ENCODE assay signal across 16 cellular contexts in the genomic region with DNA sequence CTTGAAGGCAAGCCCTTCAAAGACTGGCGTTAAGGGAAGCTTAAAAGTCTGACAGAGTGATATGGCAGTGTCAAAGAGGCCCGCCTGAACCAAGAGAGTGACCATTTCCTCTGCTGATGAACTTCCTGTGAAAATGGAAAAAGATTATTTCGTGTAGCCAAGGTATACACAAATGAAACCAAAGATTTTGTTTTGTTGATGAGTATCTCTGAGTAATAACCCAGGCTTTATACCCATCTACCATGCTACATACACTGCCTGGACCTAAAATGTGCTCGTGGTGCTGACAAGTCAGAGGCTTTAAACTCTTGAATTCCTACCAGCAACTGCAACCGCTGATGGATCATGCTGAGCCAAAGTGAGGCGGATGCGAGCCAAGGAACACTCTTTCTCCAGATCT.
"Had no signal": no experiment of that assay in that cellular context is flagged by ENCODE, and none has a peak within 500 bp of the region (broad histone marks: within the 10 kb centered on the region; RNA-seq: fewer than 3 reads in every experiment).

No MANE protein-coding gene starts in this region.

- H3K9me3 Mint-ChIP-seq: naive thymus-derived CD4-positive, alpha-beta T cell; stimulated activated memory B cell treated with anti-CD40 and anti-IgM and Interleukin-4, amounts not matched to agents 10 μg/mL and 1 μg/mL and 100 μg/mL, for 72 hours had no signal

- H2AFZ ChIP-seq: hepatocyte, parathyroid adenoma had no signal

- H3K27me3 Mint-ChIP-seq: naive thymus-derived CD4-positive, alpha-beta T cell; stimulated activated memory B cell treated with anti-CD40 and anti-IgM and Interleukin-4, amounts not matched to agents 10 μg/mL and 1 μg/mL and 100 μg/mL, for 72 hours had no signal

- DNase-seq: activated CD4-positive, alpha-beta T cell treated with anti-CD3 and anti-CD28 coated beads, Interleukin-2, amount 50 U/mL, for 1 hour; activated CD8-positive, alpha-beta memory T cell treated with anti-CD3 and anti-CD28 coated beads, Interleukin-2, amount 50 U/mL, for 48 hours; activated effector memory CD4-positive, alpha-beta T cell treated with Interleukin-2 at 50 U/mL for 16 hours; effector CD4-positive, alpha-beta T cell; kidney glomerular epithelial cell; mammary epithelial cell; naive thymus-derived CD4-positive, alpha-beta T cell; retina; upper lobe of right lung; WERI-Rb-1 had no signal

- H3K4me3 Mint-ChIP-seq: naive thymus-derived CD4-positive, alpha-beta T cell; stimulated activated memory B cell treated with anti-CD40 and anti-IgM and Interleukin-4, amounts not matched to agents 10 μg/mL and 1 μg/mL and 100 μg/mL, for 72 hours had no signal

- H3K27ac ChIP-seq: ascending aorta, hepatocyte, parathyroid adenoma, suprapubic skin, upper lobe of right lung, WERI-Rb-1 had no signal

- H3K4me2 ChIP-seq: hepatocyte, smooth muscle cell had no signal

- H3K4me3 ChIP-seq: ascending aorta, hepatocyte, smooth muscle cell, suprapubic skin, upper lobe of right lung had no signal

- H3K79me2 ChIP-seq: hepatocyte, parathyroid adenoma had no signal

- H3K9me3 ChIP-seq: ascending aorta, suprapubic skin, upper lobe of right lung had no signal

- H3K4me1 ChIP-seq: ascending aorta, parathyroid adenoma, suprapubic skin, upper lobe of right lung had no signal

- H3K9ac ChIP-seq: parathyroid adenoma had no signal

- ATAC-seq: naive thymus-derived CD4-positive, alpha-beta T cell; stimulated activated memory B cell treated with anti-CD40 and anti-IgM and Interleukin-4, amounts not matched to agents 10 μg/mL and 1 μg/mL and 100 μg/mL, for 72 hours; upper lobe of right lung had no signal

- H3K4me1 Mint-ChIP-seq: naive thymus-derived CD4-positive, alpha-beta T cell; stimulated activated memory B cell treated with anti-CD40 and anti-IgM and Interleukin-4, amounts not matched to agents 10 μg/mL and 1 μg/mL and 100 μg/mL, for 72 hours had no signal

- H3K27me3 ChIP-seq: ascending aorta, hepatocyte, suprapubic skin, upper lobe of right lung had no signal

- H3K27ac Mint-ChIP-seq: stimulated activated memory B cell treated with anti-CD40 and anti-IgM and Interleukin-4, amounts not matched to agents 10 μg/mL and 1 μg/mL and 100 μg/mL, for 72 hours had no signal
